Comparison of ENCODE assay signal across 32 cellular contexts in the genomic region with DNA sequence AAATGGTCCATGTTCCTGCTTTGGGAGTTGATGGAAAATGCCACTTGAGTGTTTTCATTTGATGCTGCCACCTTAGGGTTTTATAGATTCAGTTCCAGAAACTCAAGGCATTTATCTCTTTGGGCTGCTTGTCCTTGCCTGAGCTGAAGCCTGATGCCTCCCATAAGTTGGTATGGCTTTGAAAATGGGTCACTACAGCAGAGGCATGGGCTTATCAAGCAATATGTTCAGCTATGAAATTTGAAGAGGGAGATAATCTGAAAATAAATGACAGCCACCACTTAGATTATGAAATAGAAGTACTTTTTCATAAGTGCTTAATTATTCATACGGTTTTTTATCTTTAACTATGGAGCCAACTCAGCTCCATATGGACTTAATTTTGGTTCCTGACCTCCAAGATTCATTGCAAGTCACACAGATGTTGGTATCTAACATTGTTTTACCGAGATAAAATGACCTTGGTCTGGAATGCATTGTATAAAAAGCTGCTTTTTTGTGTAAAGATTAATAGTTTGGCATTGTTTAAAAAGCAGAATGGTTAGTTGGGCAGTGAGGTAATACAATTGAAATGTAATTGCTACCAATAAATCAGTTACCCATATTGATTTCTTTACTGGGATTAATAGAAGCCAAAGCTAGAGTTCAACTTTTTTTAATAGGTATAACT. TPM values are rescaled to one million over a fixed set of nuclear protein-coding genes. Genes with fewer than 3 reads are reported as not detected.
DNase-seq lines count a peak whose midpoint lies in the region; ATAC-seq, FAIRE-seq and TF ChIP-seq lines count a peak whose summit lies in the region.
"Had no signal": no experiment of that assay in that cellular context is flagged by ENCODE, and none has a peak within 500 bp of the region (broad histone marks: within the 10 kb centered on the region; RNA-seq: fewer than 3 reads in every experiment).

No MANE protein-coding gene starts in this region.

- DNase-seq in EH (ENCODE audit: low read depth) (peak; percentile 67), RPMI7951 (ENCODE audit: low read depth) (peak; percentile 73), fibroblast of gingiva (ENCODE audit: low read depth) (peak; percentile 61), small intestine (peak; percentile 43), NCI-H510A treated with DMSO at 0.1 percent for 48 hours (lab: John Stamatoyannopoulos, UW) (no peak), lower lobe of right lung (no peak)
- no peak for DNase-seq in activated naive CD8-positive, alpha-beta T cell treated with anti-CD3 and anti-CD28 coated beads, Interleukin-2, amount 50 U/mL, for 24 hours
- DNase-seq: ACHN; activated B cell treated with CpG ODN at 0.5 μM for 24 hours; activated CD4-positive, alpha-beta T cell treated with anti-CD3 and anti-CD28 coated beads, Interleukin-2, amount 10 ng/mL, durations not matched to agents 7 days and 5 days; activated effector memory CD4-positive, alpha-beta T cell treated with anti-CD3 and anti-CD28 coated beads, Interleukin-2, amount 50 U/mL, for 16 hours; activated naive CD8-positive, alpha-beta T cell treated with anti-CD3 and anti-CD28 coated beads for 36 hours; activated T-cell treated with anti-CD3 and anti-CD28 coated beads, Interleukin-2, amount 50 U/mL, for 24 hours; caudate nucleus; DND-41; H7; immature natural killer cell; NCI-H446; NCI-H82; sigmoid colon; stimulated activated CD4-positive, alpha-beta T cell treated with anti-CD3 and anti-CD28 coated beads, Interleukin-4, amount 100 ng/mL, for 1 hour; thyroid gland; uterus had no signal

- no peaks in the 10 kb centered on the region for H3K9me3 Mint-ChIP-seq in activated naive CD8-positive, alpha-beta T cell treated with anti-CD3 and anti-CD28 coated beads, Interleukin-2, amount 50 U/mL, for 24 hours
- H3K9me3 Mint-ChIP-seq: activated B cell treated with CpG ODN at 0.5 μM for 24 hours; activated CD4-positive, alpha-beta T cell treated with anti-CD3 and anti-CD28 coated beads, Interleukin-2, amount 10 ng/mL, durations not matched to agents 7 days and 5 days; activated naive CD8-positive, alpha-beta T cell treated with anti-CD3 and anti-CD28 coated beads for 36 hours; activated T-cell treated with anti-CD3 and anti-CD28 coated beads, Interleukin-2, amount 50 U/mL, for 24 hours; immature natural killer cell; nephron had no signal

- H3K4me1 ChIP-seq in small intestine (ENCODE audit: control insufficient read depth in 2 of 2, insufficient read depth in 1 of 2, low read depth in 1 of 2, low read length in 1 of 2) = no peaks in the 10 kb centered on the region
- no peaks in the 10 kb centered on the region for H3K4me1 ChIP-seq in lower lobe of right lung
- H3K4me1 ChIP-seq: sigmoid colon, thyroid gland, uterus had no signal

- no peaks in the 10 kb centered on the region for H3K9me3 ChIP-seq in small intestine (ENCODE audit: control insufficient read depth, low read depth)
- H3K9me3 ChIP-seq in lower lobe of right lung = no peaks in the 10 kb centered on the region
- H3K9me3 ChIP-seq: ascending aorta, sigmoid colon, thyroid gland, uterus had no signal

- H3K27ac Mint-ChIP-seq in activated naive CD8-positive, alpha-beta T cell treated with anti-CD3 and anti-CD28 coated beads, Interleukin-2, amount 50 U/mL, for 24 hours = no peak overlapping the region
- H3K27ac Mint-ChIP-seq: activated B cell treated with CpG ODN at 0.5 μM for 24 hours; activated CD4-positive, alpha-beta T cell treated with anti-CD3 and anti-CD28 coated beads, Interleukin-2, amount 10 ng/mL, durations not matched to agents 7 days and 5 days; activated naive CD8-positive, alpha-beta T cell treated with anti-CD3 and anti-CD28 coated beads for 36 hours; activated T-cell treated with anti-CD3 and anti-CD28 coated beads, Interleukin-2, amount 50 U/mL, for 24 hours; immature natural killer cell; nephron had no signal

- no peaks in the 10 kb centered on the region for H3K4me1 Mint-ChIP-seq in activated naive CD8-positive, alpha-beta T cell treated with anti-CD3 and anti-CD28 coated beads, Interleukin-2, amount 50 U/mL, for 24 hours
- H3K4me1 Mint-ChIP-seq: activated B cell treated with CpG ODN at 0.5 μM for 24 hours; activated naive CD8-positive, alpha-beta T cell treated with anti-CD3 and anti-CD28 coated beads for 36 hours had no signal

- WGBS in small intestine, 3 donors = 14 to 41% (median 27%) methylated on average over 2 of the region's 2 CpGs

- H3K27me3 ChIP-seq in small intestine (ENCODE audit: control insufficient read depth in 2 of 2, insufficient read depth in 2 of 2, low read length in 2 of 2) = no peaks in the 10 kb centered on the region
- H3K27me3 ChIP-seq in lower lobe of right lung (ENCODE audit: low read depth) = no peaks in the 10 kb centered on the region
- H3K27me3 ChIP-seq: ascending aorta, sigmoid colon, thyroid gland, uterus had no signal

- no peak for TF ChIP-seq CTCF in lower lobe of right lung (IDR thresholded peaks at IDR 0.05)

- H3K27ac ChIP-seq in small intestine (ENCODE audit: low read depth in 1 of 2, low read length in 1 of 2) (no peak overlapping the region), lower lobe of right lung (no peak overlapping the region)
- H3K27ac ChIP-seq: C4-2B, coronary artery, sigmoid colon, thyroid gland, uterus had no signal

- FAIRE-seq in small intestine (lab: Jason Lieb, UNC) = no peak
- FAIRE-seq: D721Med, GM12878, RCC 7860 had no signal

- intact Hi-C loops in lower lobe of right lung (cut with DNase I) = no loop called here

- H3K36me3 ChIP-seq in small intestine (ENCODE audit: control insufficient read depth in 2 of 2, insufficient read depth in 2 of 2, low read length in 2 of 2) (no peaks in the 10 kb centered on the region), lower lobe of right lung (no peaks in the 10 kb centered on the region)
- H3K36me3 ChIP-seq: ascending aorta, sigmoid colon, thyroid gland, uterus had no signal

- H3K4me3 Mint-ChIP-seq in activated naive CD8-positive, alpha-beta T cell treated with anti-CD3 and anti-CD28 coated beads, Interleukin-2, amount 50 U/mL, for 24 hours = no peak overlapping the region
- H3K4me3 Mint-ChIP-seq: activated B cell treated with CpG ODN at 0.5 μM for 24 hours; activated CD4-positive, alpha-beta T cell treated with anti-CD3 and anti-CD28 coated beads, Interleukin-2, amount 10 ng/mL, durations not matched to agents 7 days and 5 days; activated naive CD8-positive, alpha-beta T cell treated with anti-CD3 and anti-CD28 coated beads for 36 hours; activated T-cell treated with anti-CD3 and anti-CD28 coated beads, Interleukin-2, amount 50 U/mL, for 24 hours; immature natural killer cell; nephron had no signal

- no peak overlapping the region for H3K4me3 ChIP-seq in small intestine (ENCODE audit: low read depth in 1 of 2, low read length in 2 of 2)
- no peak overlapping the region for H3K4me3 ChIP-seq in lower lobe of right lung
- H3K4me3 ChIP-seq: ascending aorta, coronary artery, GM12878, sigmoid colon, thyroid gland, uterus had no signal

- no peaks in the 10 kb centered on the region for H3K27me3 Mint-ChIP-seq in activated naive CD8-positive, alpha-beta T cell treated with anti-CD3 and anti-CD28 coated beads, Interleukin-2, amount 50 U/mL, for 24 hours
- H3K27me3 Mint-ChIP-seq: activated CD4-positive, alpha-beta T cell treated with anti-CD3 and anti-CD28 coated beads, Interleukin-2, amount 10 ng/mL, durations not matched to agents 7 days and 5 days; activated naive CD8-positive, alpha-beta T cell treated with anti-CD3 and anti-CD28 coated beads for 36 hours; activated T-cell treated with anti-CD3 and anti-CD28 coated beads, Interleukin-2, amount 50 U/mL, for 24 hours had no signal

- no peaks in the 10 kb centered on the region for H3K36me3 Mint-ChIP-seq in activated naive CD8-positive, alpha-beta T cell treated with anti-CD3 and anti-CD28 coated beads, Interleukin-2, amount 50 U/mL, for 24 hours (ENCODE audit: low read depth)
- H3K36me3 Mint-ChIP-seq: activated naive CD8-positive, alpha-beta T cell treated with anti-CD3 and anti-CD28 coated beads for 36 hours had no signal

- no peak for ATAC-seq in activated naive CD8-positive, alpha-beta T cell treated with anti-CD3 and anti-CD28 coated beads, Interleukin-2, amount 50 U/mL, for 24 hours
- no peak for ATAC-seq in lower lobe of right lung
- ATAC-seq: esophagus mucosa, GM12878 had no signal

RNA-seq across cellular contexts. Expression of a gene that starts 4.5 kb away (rescaled TPM):
- 28.6 and 43.4 TPM in 2 replicates for total RNA-seq in RPMI7951 (2014; rRNA removed; shearing (Covaris generic))
- polyA plus RNA-seq in small intestine = 1 to 10 TPM in 1 of 3 donors, not detected in 2; 1.3 TPM
- total RNA-seq in lower lobe of right lung = 21.8 TPM
- total RNA-seq: H7, pulmonary artery endothelial cell had no signal

Comparison
In these comparisons a context has a peak if more than half of its experiments do, and no peak if none do; other contexts are left out.
1. DNase-seq: peak in EH (single experiment), RPMI7951 (single experiment), fibroblast of gingiva (single experiment) and small intestine (single experiment); none in activated naive CD8-positive, alpha-beta T cell treated with anti-CD3 and anti-CD28 coated beads, Interleukin-2, amount 50 U/mL, for 24 hours (single experiment), NCI-H510A treated with DMSO at 0.1 percent for 48 hours (single experiment) and lower lobe of right lung (single experiment).